In the genomic region with DNA sequence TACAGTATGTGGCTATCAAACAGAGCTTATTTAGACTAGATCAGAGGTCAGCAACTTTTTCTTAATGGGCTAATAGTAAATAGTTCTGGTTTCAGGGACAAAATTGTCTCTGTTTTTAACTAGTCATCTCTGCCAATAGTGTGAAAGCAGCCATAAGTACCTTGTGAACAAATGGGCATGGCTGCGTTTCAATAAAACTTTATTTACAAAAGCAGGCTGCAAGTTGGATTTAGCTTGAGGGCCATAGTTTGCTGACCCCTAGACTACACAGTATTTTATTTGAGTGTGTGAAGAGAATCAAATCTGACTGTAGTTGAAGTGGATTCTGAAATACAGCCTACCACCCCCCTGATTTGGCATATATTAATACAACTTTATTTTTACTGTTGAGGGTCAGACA, we compare ENCODE assay signal across 2 cellular contexts.
A peak's percentile ranks its signal among the peaks of the same experiment; 100 is the strongest.
TF ChIP-seq lines count a peak whose summit lies in the region.

No MANE protein-coding gene starts in this region.

TF ChIP-seq in HepG2, 621 proteins besides CTCF, POLR2A, EP300 and RAD21:
- TF ChIP-seq HNRNPH1 (optimal IDR thresholded peaks at IDR 0.05; ENCODE audit: low read depth, low read length): no peak
- TF ChIP-seq, protein P1, sequence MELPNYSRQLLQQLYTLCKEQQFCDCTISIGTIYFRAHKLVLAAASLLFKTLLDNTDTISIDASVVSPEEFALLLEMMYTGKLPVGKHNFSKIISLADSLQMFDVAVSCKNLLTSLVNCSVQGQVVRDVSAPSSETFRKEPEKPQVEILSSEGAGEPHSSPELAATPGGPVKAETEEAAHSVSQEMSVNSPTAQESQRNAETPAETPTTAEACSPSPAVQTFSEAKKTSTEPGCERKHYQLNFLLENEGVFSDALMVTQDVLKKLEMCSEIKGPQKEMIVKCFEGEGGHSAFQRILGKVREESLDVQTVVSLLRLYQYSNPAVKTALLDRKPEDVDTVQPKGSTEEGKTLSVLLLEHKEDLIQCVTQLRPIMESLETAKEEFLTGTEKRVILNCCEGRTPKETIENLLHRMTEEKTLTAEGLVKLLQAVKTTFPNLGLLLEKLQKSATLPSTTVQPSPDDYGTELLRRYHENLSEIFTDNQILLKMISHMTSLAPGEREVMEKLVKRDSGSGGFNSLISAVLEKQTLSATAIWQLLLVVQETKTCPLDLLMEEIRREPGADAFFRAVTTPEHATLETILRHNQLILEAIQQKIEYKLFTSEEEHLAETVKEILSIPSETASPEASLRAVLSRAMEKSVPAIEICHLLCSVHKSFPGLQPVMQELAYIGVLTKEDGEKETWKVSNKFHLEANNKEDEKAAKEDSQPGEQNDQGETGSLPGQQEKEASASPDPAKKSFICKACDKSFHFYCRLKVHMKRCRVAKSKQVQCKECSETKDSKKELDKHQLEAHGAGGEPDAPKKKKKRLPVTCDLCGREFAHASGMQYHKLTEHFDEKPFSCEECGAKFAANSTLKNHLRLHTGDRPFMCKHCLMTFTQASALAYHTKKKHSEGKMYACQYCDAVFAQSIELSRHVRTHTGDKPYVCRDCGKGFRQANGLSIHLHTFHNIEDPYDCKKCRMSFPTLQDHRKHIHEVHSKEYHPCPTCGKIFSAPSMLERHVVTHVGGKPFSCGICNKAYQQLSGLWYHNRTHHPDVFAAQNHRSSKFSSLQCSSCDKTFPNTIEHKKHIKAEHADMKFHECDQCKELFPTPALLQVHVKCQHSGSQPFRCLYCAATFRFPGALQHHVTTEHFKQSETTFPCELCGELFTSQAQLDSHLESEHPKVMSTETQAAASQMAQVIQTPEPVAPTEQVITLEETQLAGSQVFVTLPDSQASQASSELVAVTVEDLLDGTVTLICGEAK (IDR thresholded peaks at IDR 0.05): no peak
- TF ChIP-seq, protein P1 (CRISPR knock-in tag; IDR thresholded peaks at IDR 0.05): peak; percentile 21; the same call in 1 of the 2 replicates

TF ChIP-seq in GM12878, 131 proteins besides CTCF, POLR2A, EP300 and RAD21:
- TF ChIP-seq TCF7 (IDR thresholded peaks at IDR 0.05; ENCODE audit: borderline replicate concordance) (no peak), HDAC2 (IDR thresholded peaks at IDR 0.05) (no peak)
- TF ChIP-seq, protein P1 (IDR thresholded peaks at IDR 0.05; ENCODE audit: borderline replicate concordance): peak; percentile 77
